In the genomic region with DNA sequence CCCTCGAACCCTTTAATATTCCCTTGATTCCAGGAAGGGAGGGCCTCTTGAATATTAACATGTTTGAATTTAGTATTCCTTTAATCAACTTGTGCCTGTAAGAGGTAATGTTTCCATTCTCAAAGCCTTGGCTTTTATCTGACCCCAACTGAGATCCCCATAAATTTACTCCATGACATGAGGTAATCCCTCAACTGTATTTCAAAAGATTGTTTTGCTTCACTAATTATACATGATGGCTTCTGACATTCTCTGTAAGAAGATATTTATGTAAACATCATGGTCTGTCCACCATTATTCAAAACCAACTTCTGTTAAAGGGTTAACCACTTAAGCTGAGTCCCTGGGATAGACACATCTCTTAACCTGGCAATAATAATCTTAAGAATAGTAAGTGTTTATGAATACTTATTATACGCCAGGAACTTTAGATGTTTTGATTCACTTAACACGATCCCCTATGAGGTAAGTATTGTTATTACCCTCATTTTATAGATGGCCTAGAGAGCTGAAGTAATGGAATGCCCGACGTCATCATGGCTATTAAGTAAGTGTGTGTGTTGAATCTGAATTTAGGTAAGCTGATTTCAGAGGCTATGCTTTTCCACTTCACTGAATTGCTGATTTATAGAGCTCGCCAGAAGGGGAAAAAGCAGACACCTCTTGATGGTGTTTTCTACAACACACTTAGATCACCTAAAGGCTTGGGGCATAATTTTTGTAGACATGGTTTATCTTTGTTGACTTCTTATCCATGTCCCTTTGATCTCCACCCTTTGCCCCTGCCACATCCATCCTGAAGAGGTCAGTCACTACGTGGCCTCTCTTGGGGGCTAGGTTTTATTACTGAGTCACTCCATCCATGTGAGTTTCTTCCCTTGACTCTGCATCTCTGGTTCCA, we compare ENCODE assay signal across 34 cellular contexts. TPM values are rescaled to one million over a fixed set of nuclear protein-coding genes. Genes with fewer than 3 reads are reported as not detected.
"Had no signal": no experiment of that assay in that cellular context is flagged by ENCODE, and none has a peak within 500 bp of the region (broad histone marks: within the 10 kb centered on the region; RNA-seq: fewer than 3 reads in every experiment).

No MANE protein-coding gene starts in this region.

- H3K9me3 Mint-ChIP-seq: type B pancreatic cell had no signal

- H3K4me2 ChIP-seq: smooth muscle cell had no signal

- H3K27ac ChIP-seq: left lung, lower lobe of right lung, neutrophil, parathyroid adenoma, psoas muscle, right lobe of liver, tibial nerve, vagina had no signal

- H2AFZ ChIP-seq: parathyroid adenoma had no signal

- ATAC-seq: left lung; lower lobe of right lung; natural killer cell; psoas muscle; right lobe of liver; stimulated activated memory B cell treated with anti-CD40 and anti-IgM and Interleukin-4, amounts not matched to agents 10 μg/mL and 1 μg/mL and 100 μg/mL, for 72 hours; stimulated activated naive CD8-positive, alpha-beta T cell treated with anti-CD3 and anti-CD28 coated beads, Interleukin-15, amount 100 ng/mL, for 72 hours had no signal

- H3K27me3 Mint-ChIP-seq: stimulated activated memory B cell treated with anti-CD40 and anti-IgM and Interleukin-4, amounts not matched to agents 10 μg/mL and 1 μg/mL and 100 μg/mL, for 72 hours; type B pancreatic cell had no signal

- H3K27me3 ChIP-seq: left lung, neutrophil, right lobe of liver, tibial nerve, vagina had no signal

- DNase-seq: hypothalamus; immature natural killer cell; islet precursor cell; left lung; lower lobe of right lung; mammary epithelial cell; mesenchymal stem cell; naive B cell; natural killer cell; occipital lobe; psoas muscle; right lobe of liver; stimulated activated CD4-positive, alpha-beta T cell treated with anti-CD3 and anti-CD28 coated beads, Interleukin-1b, Interleukin-23, amount 100 ng/mL, for 48 hours; stimulated activated CD4-positive, alpha-beta T cell treated with anti-CD3 and anti-CD28 coated beads, Interleukin-2, amount 100 ng/mL, for 48 hours; stimulated activated CD4-positive, alpha-beta T cell treated with anti-CD3 and anti-CD28 coated beads, Interleukin-4, amount 100 ng/mL, for 4 hours; stimulated activated CD8-positive, alpha-beta memory T cell treated with anti-CD3 and anti-CD28 coated beads, Interleukin-4, amount 100 ng/mL, for 48 hours; stimulated activated naive CD4-positive, alpha-beta T cell treated with Interleukin-2 at 50 U/mL for 16 hours; stimulated activated naive CD8-positive, alpha-beta T cell treated with anti-CD3 and anti-CD28 coated beads, Interleukin-15, amount 100 ng/mL, for 72 hours; substantia nigra had no signal

- H3K9ac ChIP-seq: parathyroid adenoma had no signal

- H3K36me3 ChIP-seq: left lung, lower lobe of right lung, neutrophil, right lobe of liver, tibial nerve, vagina had no signal

- H3K36me3 Mint-ChIP-seq: immature natural killer cell; naive B cell; natural killer cell; stimulated activated memory B cell treated with anti-CD40 and anti-IgM and Interleukin-4, amounts not matched to agents 10 μg/mL and 1 μg/mL and 100 μg/mL, for 72 hours had no signal

- H3K9me3 ChIP-seq: left lung, lower lobe of right lung, neutrophil, psoas muscle, right lobe of liver, tibial nerve, vagina had no signal

- H3K79me2 ChIP-seq: parathyroid adenoma had no signal

- H3K4me3 ChIP-seq: left lung, lower lobe of right lung, psoas muscle, right lobe of liver, smooth muscle cell, tibial nerve, vagina had no signal

- H3K4me1 ChIP-seq: left lung, lower lobe of right lung, parathyroid adenoma, psoas muscle, right lobe of liver, tibial nerve, vagina had no signal

- H3K4me3 Mint-ChIP-seq: immature natural killer cell; naive B cell; natural killer cell; stimulated activated memory B cell treated with anti-CD40 and anti-IgM and Interleukin-4, amounts not matched to agents 10 μg/mL and 1 μg/mL and 100 μg/mL, for 72 hours; stimulated activated naive CD8-positive, alpha-beta T cell treated with anti-CD3 and anti-CD28 coated beads, Interleukin-15, amount 100 ng/mL, for 72 hours; type B pancreatic cell had no signal

- H3K27ac Mint-ChIP-seq: immature natural killer cell; natural killer cell; stimulated activated memory B cell treated with anti-CD40 and anti-IgM and Interleukin-4, amounts not matched to agents 10 μg/mL and 1 μg/mL and 100 μg/mL, for 72 hours; type B pancreatic cell had no signal

- H3K4me1 Mint-ChIP-seq: immature natural killer cell; naive B cell; natural killer cell; stimulated activated memory B cell treated with anti-CD40 and anti-IgM and Interleukin-4, amounts not matched to agents 10 μg/mL and 1 μg/mL and 100 μg/mL, for 72 hours; stimulated activated naive CD8-positive, alpha-beta T cell treated with anti-CD3 and anti-CD28 coated beads, Interleukin-15, amount 100 ng/mL, for 72 hours had no signal

RNA-seq across cellular contexts. Expression of a gene that starts 11.0 kb away (rescaled TPM):
- total RNA-seq: kidney epithelial cell, left lung, liver, lower lobe of right lung, mammary epithelial cell, mononuclear cell, natural killer cell, occipital lobe, osteocyte, posterior vena cava, psoas muscle, right lobe of liver, skeletal muscle tissue, temporal lobe, tibial nerve, urinary bladder, vagina had no signal

RNA-seq across cellular contexts. Expression of a gene that starts 18.1 kb away (rescaled TPM):
- total RNA-seq: kidney epithelial cell, left lung, liver, lower lobe of right lung, mammary epithelial cell, mononuclear cell, natural killer cell, occipital lobe, osteocyte, posterior vena cava, psoas muscle, right lobe of liver, skeletal muscle tissue, smooth muscle cell, temporal lobe, tibial nerve, urinary bladder, vagina had no signal

RNA-seq across cellular contexts. Expression of a gene that starts 22.7 kb away (rescaled TPM):
- total RNA-seq: kidney epithelial cell, left lung, liver, lower lobe of right lung, mammary epithelial cell, mononuclear cell, natural killer cell, occipital lobe, osteocyte, posterior vena cava, right lobe of liver, skeletal muscle tissue, smooth muscle cell, temporal lobe, tibial nerve, urinary bladder, vagina had no signal

RNA-seq across cellular contexts. Expression of a gene that starts 27.8 kb away (rescaled TPM):
- total RNA-seq: kidney epithelial cell, left lung, liver, lower lobe of right lung, mammary epithelial cell, mononuclear cell, natural killer cell, occipital lobe, osteocyte, posterior vena cava, psoas muscle, right lobe of liver, skeletal muscle tissue, smooth muscle cell, temporal lobe, tibial nerve, urinary bladder, vagina had no signal

RNA-seq across cellular contexts. Expression of a gene that starts 29.1 kb away (rescaled TPM):
- total RNA-seq: kidney epithelial cell, left lung, liver, lower lobe of right lung, mammary epithelial cell, mononuclear cell, natural killer cell, occipital lobe, osteocyte, posterior vena cava, psoas muscle, right lobe of liver, skeletal muscle tissue, smooth muscle cell, temporal lobe, tibial nerve, urinary bladder, vagina had no signal
